Comparison of ENCODE assay signal across 1 cellular context in the genomic region with DNA sequence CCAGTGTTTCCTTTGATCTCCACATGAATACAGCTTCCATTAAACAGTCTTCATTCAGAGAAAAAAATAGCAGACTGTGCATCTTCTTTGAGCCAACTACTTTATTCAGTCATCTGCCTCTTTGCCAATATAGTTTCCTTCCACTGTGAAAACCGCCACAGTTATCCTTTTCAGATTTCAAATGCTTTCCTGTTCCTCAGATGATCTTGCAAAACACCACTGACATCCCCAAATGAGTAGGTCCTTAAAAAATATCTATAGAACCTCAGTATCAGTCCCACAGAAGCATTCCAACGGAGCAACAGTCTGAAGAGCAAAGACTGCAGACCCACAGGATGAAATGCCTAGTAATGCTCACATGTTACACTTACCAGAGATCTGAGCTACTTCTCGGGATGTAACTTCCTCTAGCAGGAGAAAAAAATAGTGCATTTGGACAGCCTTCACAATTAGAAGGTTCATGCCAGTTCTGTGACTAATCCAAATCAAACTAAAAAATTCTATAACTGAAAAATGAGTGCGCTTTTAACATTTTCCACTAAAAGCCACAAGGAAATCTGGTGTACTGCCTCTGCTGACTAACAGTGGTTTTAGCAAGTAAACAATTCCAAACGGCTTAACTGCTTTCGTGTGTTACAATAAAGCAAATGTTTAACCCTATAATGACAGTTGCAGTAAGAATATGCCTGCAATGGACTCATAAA.
A peak's percentile ranks its signal among the peaks of the same experiment; 100 is the strongest.
TF ChIP-seq lines count a peak whose summit lies in the region.

TSS of gene ANKRD28 (minus strand) at position 380 of the 704 bp plus-strand sequence. CDS start 1,458 bp downstream, outside the sequence.

TF ChIP-seq in HCT116, 20 proteins besides CTCF, POLR2A, EP300 and RAD21 (continued from another document):
- TF ChIP-seq CEBPB (IDR thresholded peaks at IDR 0.05; ENCODE audit: low read depth) = no peak; the same call in 1 of the 2 replicates
- TF ChIP-seq YY1 (IDR thresholded peaks at IDR 0.05; ENCODE audit: extremely low read depth, insufficient replicate concordance, low read depth, low read length) = no peak
- peak; percentile 68 for TF ChIP-seq MAX (IDR thresholded peaks at IDR 0.05)
- TF ChIP-seq ZNF274 (IDR thresholded peaks at IDR 0.05; ENCODE audit: low read depth, low read length) = no peak
- no peak for TF ChIP-seq SRF (IDR thresholded peaks at IDR 0.05; ENCODE audit: low read depth)
- 0 out of 2 replicates have a peak, but pooled peaks have one; percentile 45 for TF ChIP-seq POLR2AphosphoS5 (IDR thresholded peaks at IDR 0.05; ENCODE audit: low read depth, low read length)
- no peak for TF ChIP-seq EZH2phosphoT487 (IDR thresholded peaks at IDR 0.05; ENCODE audit: borderline replicate concordance)
- TF ChIP-seq EGR1 (IDR thresholded peaks at IDR 0.05; ENCODE audit: low read depth) = no peak
- TF ChIP-seq JUND (IDR thresholded peaks at IDR 0.05) = peak; percentile 78
- TF ChIP-seq, protein P1, sequence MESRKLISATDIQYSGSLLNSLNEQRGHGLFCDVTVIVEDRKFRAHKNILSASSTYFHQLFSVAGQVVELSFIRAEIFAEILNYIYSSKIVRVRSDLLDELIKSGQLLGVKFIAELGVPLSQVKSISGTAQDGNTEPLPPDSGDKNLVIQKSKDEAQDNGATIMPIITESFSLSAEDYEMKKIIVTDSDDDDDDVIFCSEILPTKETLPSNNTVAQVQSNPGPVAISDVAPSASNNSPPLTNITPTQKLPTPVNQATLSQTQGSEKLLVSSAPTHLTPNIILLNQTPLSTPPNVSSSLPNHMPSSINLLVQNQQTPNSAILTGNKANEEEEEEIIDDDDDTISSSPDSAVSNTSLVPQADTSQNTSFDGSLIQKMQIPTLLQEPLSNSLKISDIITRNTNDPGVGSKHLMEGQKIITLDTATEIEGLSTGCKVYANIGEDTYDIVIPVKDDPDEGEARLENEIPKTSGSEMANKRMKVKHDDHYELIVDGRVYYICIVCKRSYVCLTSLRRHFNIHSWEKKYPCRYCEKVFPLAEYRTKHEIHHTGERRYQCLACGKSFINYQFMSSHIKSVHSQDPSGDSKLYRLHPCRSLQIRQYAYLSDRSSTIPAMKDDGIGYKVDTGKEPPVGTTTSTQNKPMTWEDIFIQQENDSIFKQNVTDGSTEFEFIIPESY (IDR thresholded peaks at IDR 0.05; ENCODE audit: extremely low read depth, insufficient replicate concordance, low read length) = peak; percentile 65
- no peak for TF ChIP-seq REST (IDR thresholded peaks at IDR 0.05; ENCODE audit: low read depth)
- no peak for TF ChIP-seq ZFX (IDR thresholded peaks at IDR 0.05)
- no peak for TF ChIP-seq TCF7L2 (IDR thresholded peaks at IDR 0.05; ENCODE audit: borderline replicate concordance, extremely low read depth, insufficient read depth, insufficient read length)
